Comparison of ENCODE assay signal across 12 cellular contexts in the genomic region with DNA sequence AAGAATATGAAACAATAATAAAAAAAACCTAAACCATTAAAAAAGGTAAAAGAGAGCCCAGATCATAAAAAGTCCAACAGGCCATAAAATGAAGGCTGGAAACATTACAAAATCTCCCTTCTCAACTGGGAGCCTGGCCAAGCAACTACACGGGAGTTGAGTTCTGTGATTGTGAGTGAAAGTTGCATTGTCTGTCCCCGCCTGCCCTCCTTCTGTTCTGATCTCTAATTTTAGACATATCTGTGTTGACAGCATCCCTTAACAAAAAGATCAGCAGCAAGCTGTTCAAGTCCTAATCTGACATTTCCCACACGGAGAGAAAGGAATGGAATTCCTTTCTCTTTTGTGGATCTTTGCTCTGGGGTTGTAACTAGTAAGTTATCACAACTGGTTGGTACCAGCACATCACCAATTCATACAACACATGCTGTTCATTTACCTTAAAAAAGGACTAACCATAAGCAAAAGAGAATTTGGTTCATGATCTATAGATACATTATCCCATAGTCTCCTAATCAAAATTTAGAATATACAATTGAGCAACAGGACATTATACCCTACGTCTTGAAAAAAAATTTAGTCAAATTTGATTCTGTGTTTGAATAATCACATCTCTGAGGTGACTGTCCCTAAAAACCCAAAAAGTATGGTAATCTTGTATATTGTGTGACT.
DNase-seq lines count a peak whose midpoint lies in the region; ATAC-seq and TF ChIP-seq lines count a peak whose summit lies in the region.
"Had no signal": no experiment of that assay in that cellular context is flagged by ENCODE, and none has a peak within 500 bp of the region (broad histone marks: within the 10 kb centered on the region; RNA-seq: fewer than 3 reads in every experiment).

No MANE protein-coding gene starts in this region.

- H3K36me3 ChIP-seq in adipocyte (ENCODE audit: control insufficient read depth, insufficient read depth, low read length, severe bottlenecking), result no peaks in the 10 kb centered on the region
- H3K36me3 ChIP-seq in cardiac muscle cell, result no peaks in the 10 kb centered on the region
- H3K36me3 ChIP-seq in mucosa of rectum (ENCODE audit: control insufficient read depth in 2 of 2, insufficient read depth in 2 of 2, low read length in 2 of 2), result no peaks in the 10 kb centered on the region
- no peaks in the 10 kb centered on the region for H3K36me3 ChIP-seq in thyroid gland
- H3K36me3 ChIP-seq: BLaER1 had no signal

- H3K9me3 Mint-ChIP-seq in CD14-positive monocyte, result no peaks in the 10 kb centered on the region

- H3K4me3 ChIP-seq in adipocyte (ENCODE audit: low read length) (no peak overlapping the region), cardiac muscle cell (no peak overlapping the region), mucosa of rectum (ENCODE audit: low read length in 2 of 2) (peak overlapping the region; percentile 1 to 17), thyroid gland (replicated peaks in 1 of 3) (no peak overlapping the region)
- H3K4me3 ChIP-seq: BLaER1 had no signal

- peak overlapping the region; percentile 2 for H3K27ac ChIP-seq in cardiac muscle cell
- peak overlapping the region in 1 of 2 donors; percentile 63 for H3K27ac ChIP-seq in mucosa of rectum (ENCODE audit: low read depth in 2 of 2, low read length in 2 of 2)
- no peak overlapping the region for H3K27ac ChIP-seq in thyroid gland
- H3K27ac ChIP-seq: BLaER1 had no signal

- WGBS in thyroid gland, 2 donors, result 54 to 57% methylated on average over 4 of the region's 4 CpGs

- ATAC-seq in GM19023 (IDR thresholded peaks at IDR 0.05; ENCODE audit: unreplicated experiment), result no peak
- ATAC-seq: Panc1 had no signal

- H3K9me3 ChIP-seq in adipocyte (ENCODE audit: control insufficient read depth, low read length) (no peaks in the 10 kb centered on the region), cardiac muscle cell (ENCODE audit: low read depth) (no peaks in the 10 kb centered on the region), mucosa of rectum (ENCODE audit: control insufficient read depth in 2 of 2, low read length in 2 of 2) (no peaks in the 10 kb centered on the region), thyroid gland (no peaks in the 10 kb centered on the region)
- H3K9me3 ChIP-seq: BLaER1 had no signal

- intact Hi-C loops in thyroid gland (cut with DNase I), result no loop called here
- intact Hi-C loops in CD14-positive monocyte (cut with micrococcal nuclease), result no loop called here

- H3K27me3 Mint-ChIP-seq in CD14-positive monocyte (ENCODE audit: low read depth in 3 of 3), result peaks cover 1 to 5% (median 2%) of the 10 kb centered on the region in 3 donors

- TF ChIP-seq POLR2A in thyroid gland (IDR thresholded peaks at IDR 0.05), result no peak

- TF ChIP-seq CTCF in cardiac muscle cell (IDR thresholded peaks at IDR 0.05; ENCODE audit: low read depth, low read length), result no peak
- no peak for TF ChIP-seq CTCF in thyroid gland (IDR thresholded peaks at IDR 0.05)
- no peak for TF ChIP-seq CTCF in CD14-positive monocyte (IDR thresholded peaks at IDR 0.05)

- H3K4me1 ChIP-seq in adipocyte (ENCODE audit: control insufficient read depth, insufficient read depth, low read length) (no peaks in the 10 kb centered on the region), cardiac muscle cell (ENCODE audit: low read depth) (peaks cover 15% of the 10 kb centered on the region), mucosa of rectum (ENCODE audit: control insufficient read depth in 2 of 2, insufficient read depth in 2 of 2, low read length in 2 of 2) (peaks cover 12 to 35% of the 10 kb centered on the region in 2 donors), thyroid gland (peaks cover 0 to 5% of the 10 kb centered on the region in 2 donors)
- H3K4me1 ChIP-seq: BLaER1 had no signal

- no peak overlapping the region for H3K27ac Mint-ChIP-seq in CD14-positive monocyte

- H3K36me3 Mint-ChIP-seq in CD14-positive monocyte, result no peaks in the 10 kb centered on the region

- H3K27me3 ChIP-seq in adipocyte (replicated peaks; ENCODE audit: control insufficient read depth, insufficient read depth, low read length) (no peaks in the 10 kb centered on the region), cardiac muscle cell (no peaks in the 10 kb centered on the region), mucosa of rectum (ENCODE audit: control insufficient read depth in 2 of 2, insufficient read depth in 2 of 2, low read length in 2 of 2) (no peaks in the 10 kb centered on the region), thyroid gland (no peaks in the 10 kb centered on the region)
- H3K27me3 ChIP-seq: BLaER1 had no signal

- H3K9ac ChIP-seq in adipocyte (ENCODE audit: low read length) (no peak overlapping the region), mucosa of rectum (ENCODE audit: low read depth in 1 of 2, low read length in 2 of 2) (peak overlapping the region in 1 of 2 donors; percentile 10)
- H3K9ac ChIP-seq: BLaER1 had no signal

- peaks cover 4% of the 10 kb centered on the region for H3K4me1 Mint-ChIP-seq in CD14-positive monocyte

- DNase-seq in adipocyte (ENCODE audit: low read depth) (peak; percentile 51), cardiac muscle cell (ENCODE audit: low read depth in 1 of 2, low spot score in 1 of 2) (peak; percentile 56 to 65), thyroid gland (peak; percentile 32 to 34), COLO668 (lab: John Stamatoyannopoulos, UW; ENCODE audit: unreplicated experiment) (no peak), CD14-positive monocyte (ENCODE audit: low spot score) (no peak)
- DNase-seq: activated CD4-positive, alpha-beta T cell treated with anti-CD3 and anti-CD28 coated beads, Interleukin-2, amount 50 U/mL, for 48 hours; kidney; NCI-H82 had no signal

- no peak overlapping the region for H3K4me3 Mint-ChIP-seq in CD14-positive monocyte

Comparison
In these comparisons a context has a peak if more than half of its experiments do, and no peak if none do; other contexts are left out.
1. DNase-seq: peak in adipocyte (single experiment), cardiac muscle cell (2 of 2) and thyroid gland (2 of 2); none in COLO668 (single experiment) and CD14-positive monocyte (single experiment).
2. H3K4me3 ChIP-seq: peak in mucosa of rectum (2 of 2); none in adipocyte (single experiment), cardiac muscle cell (single experiment) and thyroid gland (0 of 3).